Comparison of ENCODE assay signal across 23 cellular contexts in the genomic region with DNA sequence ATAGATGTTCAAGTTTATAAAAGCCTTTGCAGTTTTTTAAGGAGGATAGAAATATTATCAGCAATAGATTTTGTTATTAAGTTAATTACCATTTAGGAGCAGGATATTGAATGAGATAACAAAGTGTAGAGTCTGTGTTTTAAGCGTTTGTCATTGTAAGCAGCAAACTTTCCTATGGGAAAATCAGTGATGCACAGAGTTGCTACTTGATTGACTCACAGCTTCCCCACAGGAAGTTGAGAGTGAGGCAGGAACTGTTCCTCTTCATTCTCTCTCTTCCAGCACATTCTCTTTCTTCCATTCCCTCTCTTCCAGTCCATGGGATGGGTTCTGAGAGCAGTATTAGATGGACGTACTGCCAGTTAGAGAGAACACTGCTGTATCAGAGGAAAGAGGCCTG.
"Had no signal": no experiment of that assay in that cellular context is flagged by ENCODE, and none has a peak within 500 bp of the region (broad histone marks: within the 10 kb centered on the region; RNA-seq: fewer than 3 reads in every experiment).

No MANE protein-coding gene starts in this region.

- H3K36me3 ChIP-seq: adrenal gland had no signal

- H3K9me3 Mint-ChIP-seq: activated naive CD8-positive, alpha-beta T cell treated with anti-CD3 and anti-CD28 coated beads, Interleukin-2, amount 10 ng/mL, durations not matched to agents 7 days and 5 days had no signal

- H3K27ac Mint-ChIP-seq: activated CD8-positive, alpha-beta T cell treated with anti-CD3 and anti-CD28 coated beads, Interleukin-2, amount 10 ng/mL, durations not matched to agents 7 days and 5 days; activated naive CD8-positive, alpha-beta T cell treated with anti-CD3 and anti-CD28 coated beads, Interleukin-2, amount 10 ng/mL, durations not matched to agents 7 days and 5 days; T-cell had no signal

- H3K4me3 Mint-ChIP-seq: activated CD8-positive, alpha-beta T cell treated with anti-CD3 and anti-CD28 coated beads, Interleukin-2, amount 10 ng/mL, durations not matched to agents 7 days and 5 days; activated naive CD8-positive, alpha-beta T cell treated with anti-CD3 and anti-CD28 coated beads, Interleukin-2, amount 10 ng/mL, durations not matched to agents 7 days and 5 days; T-cell had no signal

- H3K27me3 Mint-ChIP-seq: activated naive CD8-positive, alpha-beta T cell treated with anti-CD3 and anti-CD28 coated beads, Interleukin-2, amount 10 ng/mL, durations not matched to agents 7 days and 5 days; T-cell had no signal

- H3K27ac ChIP-seq: adrenal gland, SK-N-MC had no signal

- H3K4me3 ChIP-seq: adrenal gland, SK-N-MC had no signal

- H3K4me1 Mint-ChIP-seq: activated naive CD8-positive, alpha-beta T cell treated with anti-CD3 and anti-CD28 coated beads, Interleukin-2, amount 10 ng/mL, durations not matched to agents 7 days and 5 days; T-cell had no signal

- H3K27me3 ChIP-seq: adrenal gland had no signal

- DNase-seq: activated CD4-positive, alpha-beta T cell treated with anti-CD3 and anti-CD28 coated beads for 4 hours; activated CD4-positive, alpha-beta T cell treated with anti-CD3 and anti-CD28 coated beads, Interleukin-2, amount 50 U/mL, for 4 hours; activated CD8-positive, alpha-beta memory T cell treated with anti-CD3 and anti-CD28 coated beads, Interleukin-2, amount 50 U/mL, for 48 hours; activated CD8-positive, alpha-beta T cell treated with anti-CD3 and anti-CD28 coated beads, Interleukin-2, amount 10 ng/mL, durations not matched to agents 7 days and 5 days; activated naive CD4-positive, alpha-beta T cell treated with anti-CD3 and anti-CD28 coated beads, Interleukin-2, amount 50 U/mL, for 16 hours; activated naive CD8-positive, alpha-beta T cell treated with anti-CD3 and anti-CD28 coated beads, Interleukin-2, amount 10 ng/mL, durations not matched to agents 7 days and 5 days; activated T-cell treated with anti-CD3 and anti-CD28 coated beads, Interleukin-2, amount 50 U/mL, for 1 hour; adrenal gland; anterior cingulate cortex; central memory CD4-positive, alpha-beta T cell; MM.1S; NCI-H1105 treated with DMSO at 0.1 percent for 48 hours; NCI-H1436 treated with DMSO at 0.1 percent for 48 hours; NCI-H187 treated with DMSO at 0.1 percent for 48 hours; NCI-H2081 treated with DMSO at 0.1 percent for 48 hours; NCI-H2227 treated with DMSO at 0.1 percent for 48 hours; NCI-H526; NCI-H82; RPMI8226; T-cell had no signal

- H3K4me1 ChIP-seq: adrenal gland had no signal

- H3K36me3 Mint-ChIP-seq: activated naive CD8-positive, alpha-beta T cell treated with anti-CD3 and anti-CD28 coated beads, Interleukin-2, amount 10 ng/mL, durations not matched to agents 7 days and 5 days; T-cell had no signal

- ATAC-seq: activated CD4-positive, CD25-positive, alpha-beta regulatory T cell treated with anti-CD3 and anti-CD28 coated beads, Interleukin-2, amount 50 U/mL, for 24 hours; activated CD8-positive, alpha-beta T cell treated with anti-CD3 and anti-CD28 coated beads, Interleukin-2, amount 10 ng/mL, durations not matched to agents 7 days and 5 days; Right ventricle myocardium inferior; T-cell had no signal

- H3K9me3 ChIP-seq: adrenal gland had no signal
